ENCODE assay signal across 8 cellular contexts in the genomic region with DNA sequence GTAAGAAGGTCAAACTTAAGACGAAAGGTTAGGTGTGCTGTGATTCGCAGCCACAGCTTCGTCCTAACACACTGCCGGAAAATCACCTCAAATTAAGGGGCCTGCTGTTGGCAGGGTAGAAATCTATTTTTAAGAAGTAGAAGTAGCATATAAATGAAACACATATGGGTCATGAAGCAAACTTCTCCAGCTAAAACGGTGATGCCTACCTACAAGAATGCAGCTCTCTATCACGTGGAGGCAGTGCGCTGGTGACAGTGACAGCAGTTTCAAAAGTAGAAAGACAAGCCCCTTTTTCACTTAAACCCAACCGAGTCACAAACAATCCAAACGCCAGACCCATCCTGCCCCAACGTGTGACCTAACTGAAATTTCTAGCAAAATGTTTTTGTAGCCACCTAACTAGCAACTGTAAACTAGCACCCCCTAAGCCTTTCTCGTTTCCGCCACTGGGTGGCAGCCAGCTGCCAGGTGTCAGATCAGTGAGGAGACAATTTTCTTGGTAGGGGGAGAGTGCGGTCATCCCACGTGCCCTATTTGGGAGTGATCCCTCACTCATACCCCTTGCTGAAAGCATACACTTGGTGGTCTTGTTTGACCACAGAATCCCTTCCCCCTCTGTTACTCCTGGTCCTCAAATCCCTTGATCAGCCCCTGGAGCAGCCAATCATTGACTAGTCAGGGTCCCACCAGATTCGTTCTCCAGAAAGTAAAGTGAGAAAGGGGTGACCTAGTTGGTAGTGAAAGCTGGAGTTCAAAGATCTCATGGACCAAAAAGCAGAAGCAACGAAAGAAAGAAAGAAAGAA.
DNase-seq lines count a peak whose midpoint lies in the region; ATAC-seq, FAIRE-seq and TF ChIP-seq lines count a peak whose summit lies in the region.

No MANE protein-coding gene starts in this region.

- intact Hi-C loops in left cardiac atrium (cut with DNase I) (loop anchor here (1.0 to 5.0 kb wide), 3 partner anchors 139 to 257 kb away; no protein-coding TSS in a partner anchor), psoas muscle (cut with DNase I) (loop anchor here (2.0 to 5.0 kb wide), 5 partner anchors 139 to 630 kb away; no protein-coding TSS in a partner anchor)

- DNase-seq in AG08395 (ENCODE audit: low spot score) (peak; percentile 73), GM18507 (ENCODE audit: extremely low spot score, insufficient read length, low read depth) (peak; percentile 11), RWPE2 (ENCODE audit: low spot score) (peak; percentile 62), amniotic epithelial cell (ENCODE audit: low read depth) (peak; percentile 56), left cardiac atrium (peak; percentile 82), psoas muscle (peak; percentile 71 to 86)

- TF ChIP-seq CTCF in KMS-11 (conservative IDR thresholded peaks at IDR 0.05; ENCODE audit: low read depth, low read length), result peak; percentile 84
- TF ChIP-seq CTCF in RWPE2 (IDR thresholded peaks at IDR 0.05; ENCODE audit: poor library complexity, severe bottlenecking), result peak; percentile 96
- TF ChIP-seq CTCF in psoas muscle (IDR thresholded peaks at IDR 0.05), result peak; percentile 89

- no peaks in the 10 kb centered on the region for H3K4me1 ChIP-seq in KMS-11 (ENCODE audit: low read depth, poor library complexity, severe bottlenecking)
- H3K4me1 ChIP-seq in RWPE2 (ENCODE audit: insufficient read depth, poor library complexity, severe bottlenecking), result peaks cover 12% of the 10 kb centered on the region
- H3K4me1 ChIP-seq in psoas muscle, result no peaks in the 10 kb centered on the region

- WGBS in psoas muscle, 3 donors, result 44 to 48% (median 44%) methylated on average over 16 of the region's 16 CpGs

- FAIRE-seq in GM18507 (lab: Jason Lieb, UNC), result peak; percentile 76

- no peak overlapping the region for H3K9ac ChIP-seq in KMS-11

- no peaks in the 10 kb centered on the region for H4K20me1 ChIP-seq in KMS-11 (ENCODE audit: insufficient read depth)

- ATAC-seq in RWPE2 (ENCODE audit: low read depth), result peak; percentile 63
- ATAC-seq in left cardiac atrium, result peak; percentile 79 to 81
- ATAC-seq in psoas muscle, result peak; percentile 74 to 92 (median 78)
- ATAC-seq in GM21515 (IDR thresholded peaks at IDR 0.05; ENCODE audit: unreplicated experiment), result no peak

- H3K4me2 ChIP-seq in KMS-11, result no peak overlapping the region

- H3K4me3 ChIP-seq in KMS-11 (IDR thresholded peaks at IDR 0.05; ENCODE audit: insufficient read depth, low read depth, low read length), result no peak overlapping the region
- no peak overlapping the region for H3K4me3 ChIP-seq in RWPE2 (ENCODE audit: severe bottlenecking)
- no peak overlapping the region for H3K4me3 ChIP-seq in psoas muscle

- H3K9me3 ChIP-seq in RWPE2 (ENCODE audit: severe bottlenecking) (no peaks in the 10 kb centered on the region), psoas muscle (no peaks in the 10 kb centered on the region)

- no peaks in the 10 kb centered on the region for H3K36me3 ChIP-seq in KMS-11 (ENCODE audit: insufficient read depth)
- H3K36me3 ChIP-seq in RWPE2 (ENCODE audit: low read depth), result no peaks in the 10 kb centered on the region
- H3K36me3 ChIP-seq in psoas muscle (ENCODE audit: insufficient read depth in 1 of 2, low read depth in 1 of 2), result no peaks in the 10 kb centered on the region

- H3K27ac ChIP-seq in KMS-11 (no peak overlapping the region), RWPE2 (ENCODE audit: poor library complexity, severe bottlenecking) (no peak overlapping the region), psoas muscle (no peak overlapping the region)

- H3K27me3 ChIP-seq in KMS-11 (ENCODE audit: insufficient read depth, low read depth) (no peaks in the 10 kb centered on the region), RWPE2 (ENCODE audit: insufficient read depth, poor library complexity, severe bottlenecking) (no peaks in the 10 kb centered on the region), psoas muscle (ENCODE audit: insufficient read depth in 3 of 3, low read length in 2 of 3) (no peaks in the 10 kb centered on the region)

- H2AFZ ChIP-seq in KMS-11 (ENCODE audit: low read depth), result no peak overlapping the region

- no peaks in the 10 kb centered on the region for H3K79me2 ChIP-seq in KMS-11 (ENCODE audit: insufficient read depth, low read depth)

Comparison
In these comparisons a context has a peak if more than half of its experiments do, and no peak if none do; other contexts are left out.
1. DNase-seq: peak in every context shown above with its lines; median percentile 82 in left cardiac atrium; 78 in psoas muscle; 73 in AG08395; 62 in RWPE2; 56 in amniotic epithelial cell; 11 in GM18507.